In genomic region chr22:50098052-50098451, GRCh38 we compare ENCODE assay signal across 9 cellular contexts. TPM values are rescaled to one million over a fixed set of nuclear protein-coding genes. Genes with fewer than 3 reads are reported as not detected.
"Had no signal": no experiment of that assay in that cellular context is flagged by ENCODE, and none has a peak within 500 bp of the region (broad histone marks: within the 10 kb centered on the region; RNA-seq: fewer than 3 reads in every experiment).

No MANE protein-coding gene starts in this region.

- FAIRE-seq: H1, H54, HTR-8/SVneo had no signal

- DNase-seq: H9, HCEC 1CT, IMR-90, KBM-7 had no signal

- H3K4me3 ChIP-seq: GM23338 had no signal

- ATAC-seq: GM23338 had no signal

RNA-seq across cellular contexts. Expression of gene MOV10L1, which starts 8.2 kb away (rescaled TPM):
- total RNA-seq: H1, H9, HT-29 had no signal

RNA-seq across cellular contexts. Expression of gene MLC1, which starts 12.8 kb away (rescaled TPM):
- total RNA-seq: GM23338, H1, H9, HT-29, IMR-90 had no signal
- polyA plus RNA-seq: GM23338 had no signal

RNA-seq across cellular contexts. Expression of gene TTLL8, which starts 40.0 kb away (rescaled TPM):
- total RNA-seq: GM23338, H1, H9, HT-29, IMR-90 had no signal
- polyA plus RNA-seq: GM23338, H1, IMR-90 had no signal
